ENCODE assay signal across 21 cellular contexts in the genomic region with DNA sequence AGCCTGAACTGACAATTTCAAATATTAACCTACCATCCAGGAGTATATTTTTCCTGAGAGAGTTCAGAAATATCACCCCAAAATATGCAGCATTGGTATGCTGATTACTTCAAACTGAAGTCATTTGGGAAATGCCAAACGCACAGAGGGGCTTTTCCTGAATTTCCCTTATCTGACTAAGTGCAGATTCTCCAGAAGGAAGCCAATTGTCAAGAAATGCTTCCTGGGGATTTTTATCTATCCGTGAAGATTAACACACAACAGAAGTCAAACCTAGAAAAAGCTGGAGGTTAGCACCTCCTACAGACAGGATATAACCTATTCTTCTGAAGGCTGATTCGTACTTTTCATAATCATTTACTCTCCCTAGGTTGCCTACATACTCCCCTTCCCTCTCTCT.
A peak's percentile ranks its signal among the peaks of the same experiment; 100 is the strongest.
DNase-seq lines count a peak whose midpoint lies in the region; ATAC-seq and TF ChIP-seq lines count a peak whose summit lies in the region.
"Had no signal": no experiment of that assay in that cellular context is flagged by ENCODE, and none has a peak within 500 bp of the region (broad histone marks: within the 10 kb centered on the region; RNA-seq: fewer than 3 reads in every experiment).

No MANE protein-coding gene starts in this region.

- H3K9ac ChIP-seq in SK-N-MC (ENCODE audit: insufficient read length), result no peak overlapping the region
- H3K9ac ChIP-seq in mesendoderm (ENCODE audit: low read length), result peak overlapping the region; percentile 43
- H3K9ac ChIP-seq: KMS-11 had no signal

- H3K4me1 ChIP-seq in Caco-2 (peaks cover 48% of the 10 kb centered on the region), mesendoderm (ENCODE audit: control insufficient read depth, low read depth, low read length) (peaks cover 7% of the 10 kb centered on the region), thyroid gland (no peaks in the 10 kb centered on the region)

- TF ChIP-seq CTCF in Caco-2 (IDR thresholded peaks at IDR 0.05; ENCODE audit: insufficient read depth in 1 of 2, low read depth in 1 of 2, low read length in 1 of 2, severe bottlenecking in 1 of 2, unreplicated experiment in 1 of 2) (no peak), endothelial cell (IDR thresholded peaks at IDR 0.05; ENCODE audit: unreplicated experiment) (no peak), thyroid gland (IDR thresholded peaks at IDR 0.05) (no peak)

- H2BK15ac ChIP-seq in mesendoderm (replicated peaks; ENCODE audit: low read depth), result no peak overlapping the region

- peak overlapping the region; percentile 85 for H3K27ac Mint-ChIP-seq in Caco-2 (ENCODE audit: unreplicated experiment)
- peak overlapping the region; percentile 98 for H3K27ac Mint-ChIP-seq in endothelial cell (ENCODE audit: unreplicated experiment)
- H3K27ac Mint-ChIP-seq in effector memory CD8-positive, alpha-beta T cell, result no peak overlapping the region
- H3K27ac Mint-ChIP-seq: HFFc6 had no signal

- H3K36me3 Mint-ChIP-seq in Caco-2 (ENCODE audit: insufficient read depth, unreplicated experiment) (peaks cover 29% of the 10 kb centered on the region), endothelial cell (ENCODE audit: low read depth, unreplicated experiment) (peaks cover 21% of the 10 kb centered on the region)
- peaks cover 3% of the 10 kb centered on the region for H3K36me3 Mint-ChIP-seq in effector memory CD8-positive, alpha-beta T cell (ENCODE audit: insufficient read depth)

- POLR2A ChIA-PET in Caco-2 (lab: Charles Lee), result no interaction called here

- no peak overlapping the region for H3K4me2 ChIP-seq in mesendoderm (ENCODE audit: low read length)
- H3K4me2 ChIP-seq: KMS-11 had no signal

- H2AK5ac ChIP-seq in mesendoderm (ENCODE audit: low read length), result no peak overlapping the region

- no peak overlapping the region for H3K4ac ChIP-seq in mesendoderm (ENCODE audit: low read depth, low read length)

- H3K9me3 Mint-ChIP-seq in Caco-2 (ENCODE audit: unreplicated experiment) (peaks cover 42% of the 10 kb centered on the region), endothelial cell (ENCODE audit: unreplicated experiment) (peaks cover 17% of the 10 kb centered on the region)
- H3K9me3 Mint-ChIP-seq in effector memory CD8-positive, alpha-beta T cell, result peaks cover 0 to 15% of the 10 kb centered on the region in 2 donors

- H3K18ac ChIP-seq in mesendoderm (ENCODE audit: low read length), result peak overlapping the region; percentile 99

- peak overlapping the region; percentile 81 for H4K8ac ChIP-seq in mesendoderm (ENCODE audit: low read depth, low read length)

- no CpG with 5 or more reads among the region's 3 CpGs for WGBS in mesendoderm (ENCODE audit: extremely low coverage, insufficient coverage, low lambda C conversion rate)
- 60 to 64% methylated on average over 3 of the region's 3 CpGs for WGBS in thyroid gland, 2 donors

- CTCF ChIA-PET in Caco-2 (lab: Charles Lee), result no interaction called here

- no peaks in the 10 kb centered on the region for H3K36me3 ChIP-seq in Caco-2 (ENCODE audit: control insufficient read depth, insufficient read depth, low read length)
- no peaks in the 10 kb centered on the region for H3K36me3 ChIP-seq in SK-N-MC (ENCODE audit: insufficient read depth, low read length)
- no peaks in the 10 kb centered on the region for H3K36me3 ChIP-seq in mesendoderm (ENCODE audit: control insufficient read depth, insufficient read depth, low read length)
- H3K36me3 ChIP-seq in thyroid gland, result no peaks in the 10 kb centered on the region
- H3K36me3 ChIP-seq: MG63 had no signal

- peaks cover 74% of the 10 kb centered on the region for H3K9me3 ChIP-seq in Caco-2
- H3K9me3 ChIP-seq in SK-N-MC (ENCODE audit: low read depth, low read length), result no peaks in the 10 kb centered on the region; the same call in 1 of the 2 replicates
- no peaks in the 10 kb centered on the region for H3K9me3 ChIP-seq in thyroid gland
- H3K9me3 ChIP-seq: MG63 had no signal

- peak overlapping the region; percentile 66 for H4K5ac ChIP-seq in mesendoderm (ENCODE audit: low read length)

- H3K79me2 ChIP-seq in mesendoderm (ENCODE audit: control insufficient read depth, insufficient read depth, low read length), result no peaks in the 10 kb centered on the region

- no peaks in the 10 kb centered on the region for H3K27me3 Mint-ChIP-seq in Caco-2 (ENCODE audit: insufficient read depth, unreplicated experiment)
- H3K27me3 Mint-ChIP-seq in endothelial cell (ENCODE audit: unreplicated experiment), result peaks cover 4% of the 10 kb centered on the region
- peaks cover 32 to 45% of the 10 kb centered on the region in 2 donors for H3K27me3 Mint-ChIP-seq in effector memory CD8-positive, alpha-beta T cell

- no peak for ATAC-seq in effector memory CD8-positive, alpha-beta T cell (replicated peaks)
- no peak for ATAC-seq in HG03139 (IDR thresholded peaks at IDR 0.05; ENCODE audit: unreplicated experiment)
- no peak for ATAC-seq in GM18873 (IDR thresholded peaks at IDR 0.05; ENCODE audit: low FRiP score, unreplicated experiment)
- ATAC-seq: HepG2, Right ventricle myocardium inferior had no signal

- no peaks in the 10 kb centered on the region for H3K79me1 ChIP-seq in mesendoderm (ENCODE audit: low read length)

- no peak overlapping the region for H3K4me3 ChIP-seq in Caco-2 (ENCODE audit: low read depth, low read length)
- H3K4me3 ChIP-seq in SK-N-MC, result no peak overlapping the region
- H3K4me3 ChIP-seq in mesendoderm (ENCODE audit: low read length), result no peak overlapping the region
- H3K4me3 ChIP-seq in thyroid gland (replicated peaks in 1 of 3), result no peak overlapping the region
- H3K4me3 ChIP-seq: MG63 had no signal

- H3K23ac ChIP-seq in mesendoderm (ENCODE audit: low read length), result peak overlapping the region; percentile 25

- BruUV-seq in Caco-2 (replicated peaks; lab: Mats Ljungman, UMichigan), result no TSS peak

- peak overlapping the region; percentile 99 for H2BK120ac ChIP-seq in mesendoderm (ENCODE audit: low read depth, low read length)

- H3K4me3 Mint-ChIP-seq in Caco-2 (ENCODE audit: unreplicated experiment), result no peak overlapping the region
- no peak overlapping the region for H3K4me3 Mint-ChIP-seq in endothelial cell (ENCODE audit: unreplicated experiment)
- no peak overlapping the region for H3K4me3 Mint-ChIP-seq in effector memory CD8-positive, alpha-beta T cell
- H3K4me3 Mint-ChIP-seq: HFFc6 had no signal

- DNase-seq in Caco-2 (no peak), SK-N-MC (ENCODE audit: low read depth, low spot score) (peak; percentile 12), endothelial cell (ENCODE audit: low spot score) (peak; percentile 26), mesendoderm (peak; percentile 96), thyroid gland (no peak)
- no peak for DNase-seq in effector memory CD8-positive, alpha-beta T cell
- DNase-seq: 8988T, DMS79 treated with DMSO at 0.1 percent for 48 hours, GDM1, HFFc6, MG63, NCI-H1105 treated with DMSO at 0.1 percent for 48 hours, NCI-H187 treated with DMSO at 0.1 percent for 48 hours, NCI-H510A, NCI-H82 had no signal

- H3K4me1 Mint-ChIP-seq in Caco-2 (ENCODE audit: low read depth, unreplicated experiment) (peaks cover 32% of the 10 kb centered on the region), endothelial cell (ENCODE audit: unreplicated experiment) (peaks cover 37% of the 10 kb centered on the region)
- peaks cover 0 to 3% of the 10 kb centered on the region in 2 donors for H3K4me1 Mint-ChIP-seq in effector memory CD8-positive, alpha-beta T cell (ENCODE audit: low read depth in 2 of 2)

- H3K27ac ChIP-seq in SK-N-MC, result no peak overlapping the region
- peak overlapping the region; percentile 97 for H3K27ac ChIP-seq in mesendoderm (ENCODE audit: low read depth, low read length)
- no peak overlapping the region for H3K27ac ChIP-seq in thyroid gland
- H3K27ac ChIP-seq: C4-2B, KMS-11 had no signal

- intact Hi-C loops in Caco-2 (cut with micrococcal nuclease; ENCODE audit: unreplicated experiment) (loop anchor here (5.0 to 10.0 kb wide), 2 partner anchors 70 to 148 kb away; no protein-coding TSS in a partner anchor), thyroid gland (cut with DNase I) (no loop called here)

- H3K27me3 ChIP-seq in Caco-2 (replicated peaks; ENCODE audit: control insufficient read depth, insufficient read depth, low read length) (no peaks in the 10 kb centered on the region), mesendoderm (ENCODE audit: insufficient read depth, low read length, poor library complexity) (no peaks in the 10 kb centered on the region), thyroid gland (no peaks in the 10 kb centered on the region)
- H3K27me3 ChIP-seq: MG63 had no signal

- no peak for TF ChIP-seq POLR2A in thyroid gland (IDR thresholded peaks at IDR 0.05)

- peak overlapping the region; percentile 79 for H3K56ac ChIP-seq in mesendoderm (ENCODE audit: low read length)

- peak overlapping the region; percentile 97 for H2BK5ac ChIP-seq in mesendoderm (ENCODE audit: low read length)

Comparison
In these comparisons a context has a peak if more than half of its experiments do, and no peak if none do; other contexts are left out.
1. DNase-seq: peak in SK-N-MC (single experiment), endothelial cell (single experiment) and mesendoderm (single experiment); none in Caco-2 (0 of 2), effector memory CD8-positive, alpha-beta T cell (0 of 3) and thyroid gland (0 of 2).
2. H3K27ac Mint-ChIP-seq: peak in Caco-2 (single experiment) and endothelial cell (single experiment); none in effector memory CD8-positive, alpha-beta T cell (0 of 2).